Comparison of ENCODE assay signal across 1 cellular context in genomic region chr16:27492588-27492979, GRCh38.
TF ChIP-seq lines count a peak whose summit lies in the region.

No MANE protein-coding gene starts in this region.

TF ChIP-seq in HepG2, 621 proteins besides CTCF, POLR2A, EP300 and RAD21:
- TF ChIP-seq, protein P1, sequence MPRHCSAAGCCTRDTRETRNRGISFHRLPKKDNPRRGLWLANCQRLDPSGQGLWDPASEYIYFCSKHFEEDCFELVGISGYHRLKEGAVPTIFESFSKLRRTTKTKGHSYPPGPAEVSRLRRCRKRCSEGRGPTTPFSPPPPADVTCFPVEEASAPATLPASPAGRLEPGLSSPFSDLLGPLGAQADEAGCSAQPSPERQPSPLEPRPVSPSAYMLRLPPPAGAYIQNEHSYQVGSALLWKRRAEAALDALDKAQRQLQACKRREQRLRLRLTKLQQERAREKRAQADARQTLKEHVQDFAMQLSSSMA (CRISPR knock-in tag; IDR thresholded peaks at IDR 0.05) = no peak
- TF ChIP-seq ZZZ3 (CRISPR knock-in tag; IDR thresholded peaks at IDR 0.05; ENCODE audit: borderline replicate concordance) (no peak), EED (CRISPR knock-in tag; IDR thresholded peaks at IDR 0.05) (no peak), ATF4 (CRISPR knock-in tag; IDR thresholded peaks at IDR 0.05) (no peak), MEIS2 (CRISPR knock-in tag; IDR thresholded peaks at IDR 0.05) (no peak), RELA (CRISPR knock-in tag; IDR thresholded peaks at IDR 0.05) (no peak), ARID2 (CRISPR knock-in tag; IDR thresholded peaks at IDR 0.05; ENCODE audit: borderline replicate concordance) (no peak), ATF3 (CRISPR knock-in tag; IDR thresholded peaks at IDR 0.05) (no peak), TAF1 (CRISPR knock-in tag; IDR thresholded peaks at IDR 0.05) (no peak), ZNF75D (CRISPR knock-in tag; IDR thresholded peaks at IDR 0.05; ENCODE audit: borderline replicate concordance) (no peak), JUN (CRISPR knock-in tag; IDR thresholded peaks at IDR 0.05) (no peak), ZNF577 (CRISPR knock-in tag; IDR thresholded peaks at IDR 0.05; ENCODE audit: borderline replicate concordance, low read depth) (no peak), PHF8 (CRISPR knock-in tag; IDR thresholded peaks at IDR 0.05) (no peak), FOSL2 (CRISPR knock-in tag; IDR thresholded peaks at IDR 0.05) (no peak), SMARCE1 (IDR thresholded peaks at IDR 0.05; ENCODE audit: borderline replicate concordance) (no peak), ZBTB2 (CRISPR knock-in tag; IDR thresholded peaks at IDR 0.05; ENCODE audit: low read depth) (no peak), ZNF605 (CRISPR knock-in tag; IDR thresholded peaks at IDR 0.05) (no peak), RCOR2 (CRISPR knock-in tag; IDR thresholded peaks at IDR 0.05) (no peak), ZNF33B (CRISPR knock-in tag; IDR thresholded peaks at IDR 0.05) (no peak)
